8 cellular contexts compared by ENCODE assay signal in genomic region chr9:91101598-91102168, GRCh38.
DNase-seq lines count a peak whose midpoint lies in the region; ATAC-seq and TF ChIP-seq lines count a peak whose summit lies in the region.

No MANE protein-coding gene starts in this region.

- no peak for TF ChIP-seq CTCF in ovary (IDR thresholded peaks at IDR 0.05)

- intact Hi-C loops in ovary (cut with DNase I): loop anchor here in 2 of 4 donors (5.0 to 10.0 kb wide), 2 partner anchors 91 to 323 kb away; partner anchors contain the start of gene NFIL3 (in 1 of the 2)

- no peak overlapping the region for H3K4me3 ChIP-seq in effector memory CD4-positive, alpha-beta T cell (ENCODE audit: insufficient read depth, low read depth, low read length, poor library complexity, severe bottlenecking)
- H3K4me3 ChIP-seq in ovary: no peak overlapping the region

- no peak for TF ChIP-seq POLR2A in ovary (IDR thresholded peaks at IDR 0.05)

- TF ChIP-seq EP300 in ovary (IDR thresholded peaks at IDR 0.05): no peak

- ATAC-seq in GM21447 (IDR thresholded peaks at IDR 0.05; ENCODE audit: unreplicated experiment): peak; percentile 61
- ATAC-seq in HG03520 (IDR thresholded peaks at IDR 0.05; ENCODE audit: unreplicated experiment): no peak

- DNase-seq in activated CD4-positive, alpha-beta T cell treated with anti-CD3 and anti-CD28 coated beads for 4 hours: peak; percentile 66 to 71
- peak; percentile 76 to 79 (median 77) for DNase-seq in effector memory CD4-positive, alpha-beta T cell
- DNase-seq in stimulated activated CD8-positive, alpha-beta memory T cell treated with anti-CD3 and anti-CD28 coated beads, Interleukin-15, amount 100 ng/mL, for 24 hours (ENCODE audit: low read depth): peak; percentile 22
- DNase-seq in 8988T: no peak
- no peak for DNase-seq in DMS 273 treated with DMSO at 0.1 percent for 48 hours (lab: John Stamatoyannopoulos, UW)
- DNase-seq in ovary: no peak

- no peaks in the 10 kb centered on the region for H3K9me3 ChIP-seq in effector memory CD4-positive, alpha-beta T cell (ENCODE audit: control insufficient read depth, low read length)
- no peaks in the 10 kb centered on the region for H3K9me3 ChIP-seq in ovary

- 73 to 79% (median 75%) methylated on average over 8 of the region's 8 CpGs for WGBS in ovary, 3 donors

- peaks cover 29% of the 10 kb centered on the region for H3K4me1 ChIP-seq in effector memory CD4-positive, alpha-beta T cell (ENCODE audit: control insufficient read depth, insufficient read depth, low read length, poor library complexity, severe bottlenecking)
- H3K4me1 ChIP-seq in ovary (ENCODE audit: insufficient read depth): peaks cover 5% of the 10 kb centered on the region

- H3K27ac ChIP-seq in effector memory CD4-positive, alpha-beta T cell (ENCODE audit: insufficient read depth, low read length, poor library complexity, severe bottlenecking): no peak overlapping the region
- H3K27ac ChIP-seq in ovary: no peak overlapping the region

- no peaks in the 10 kb centered on the region for H3K27me3 ChIP-seq in effector memory CD4-positive, alpha-beta T cell (replicated peaks; ENCODE audit: control insufficient read depth, insufficient read depth, low read length, poor library complexity, severe bottlenecking)
- H3K27me3 ChIP-seq in ovary: no peaks in the 10 kb centered on the region

- no peaks in the 10 kb centered on the region for H3K36me3 ChIP-seq in effector memory CD4-positive, alpha-beta T cell (ENCODE audit: control insufficient read depth, insufficient read depth, low read length)
- no peaks in the 10 kb centered on the region for H3K36me3 ChIP-seq in ovary

Comparison
In these comparisons a context has a peak if more than half of its experiments do, and no peak if none do; other contexts are left out.
1. DNase-seq: peak in activated CD4-positive, alpha-beta T cell treated with anti-CD3 and anti-CD28 coated beads for 4 hours (2 of 2), effector memory CD4-positive, alpha-beta T cell (3 of 3) and stimulated activated CD8-positive, alpha-beta memory T cell treated with anti-CD3 and anti-CD28 coated beads, Interleukin-15, amount 100 ng/mL, for 24 hours (single experiment); none in 8988T (single experiment), DMS 273 treated with DMSO at 0.1 percent for 48 hours (single experiment) and ovary (0 of 5).